Comparison of ENCODE assay signal across 14 cellular contexts in the genomic region with DNA sequence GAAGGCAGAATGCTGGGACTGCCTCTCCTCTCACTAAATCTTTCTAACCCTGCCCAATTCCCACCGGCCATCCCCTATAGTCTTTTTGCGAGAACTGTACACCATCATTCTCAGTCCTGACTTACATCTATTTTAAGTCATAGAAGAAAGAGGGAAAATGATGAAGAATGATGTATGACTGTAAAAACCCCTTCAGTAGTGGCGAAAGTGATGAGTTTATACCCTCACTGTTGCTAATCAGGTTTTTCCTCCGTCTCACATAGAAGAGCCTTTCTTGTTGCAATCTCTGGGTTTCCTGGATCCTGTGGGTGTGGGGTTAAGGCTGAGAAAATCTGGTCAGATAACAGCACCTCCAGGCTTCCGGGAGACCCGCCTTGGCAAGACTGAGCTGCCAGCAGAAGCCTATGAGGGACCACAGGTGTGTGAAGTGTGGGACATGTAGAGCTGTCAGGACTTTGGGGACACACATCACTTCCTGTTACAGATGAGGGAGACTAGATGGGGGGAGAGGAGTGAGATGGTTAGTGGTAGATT.
DNase-seq lines count a peak whose midpoint lies in the region; ATAC-seq and TF ChIP-seq lines count a peak whose summit lies in the region.
"Had no signal": no experiment of that assay in that cellular context is flagged by ENCODE, and none has a peak within 500 bp of the region (broad histone marks: within the 10 kb centered on the region; RNA-seq: fewer than 3 reads in every experiment).

No MANE protein-coding gene starts in this region.

- H3K4me1 Mint-ChIP-seq in CD8-positive, alpha-beta memory T cell = peaks cover 11 to 14% (median 11%) of the 10 kb centered on the region in 3 donors
- peaks cover 8% of the 10 kb centered on the region for H3K4me1 Mint-ChIP-seq in mesothelial cell of epicardium

- H3K36me3 Mint-ChIP-seq in CD8-positive, alpha-beta memory T cell = peaks cover 0 to 7% (median 0%) of the 10 kb centered on the region in 3 donors
- no peaks in the 10 kb centered on the region for H3K36me3 Mint-ChIP-seq in mesothelial cell of epicardium
- H3K36me3 Mint-ChIP-seq: CD14-positive monocyte had no signal

- no peaks in the 10 kb centered on the region for H3K9me3 Mint-ChIP-seq in CD8-positive, alpha-beta memory T cell
- H3K9me3 Mint-ChIP-seq in mesothelial cell of epicardium = no peaks in the 10 kb centered on the region

- no peaks in the 10 kb centered on the region for H3K36me3 ChIP-seq in CD8-positive, alpha-beta memory T cell (ENCODE audit: insufficient read depth, low read length)
- H3K36me3 ChIP-seq: brain microvascular endothelial cell, right atrium auricular region had no signal

- H3K4me1 ChIP-seq in CD8-positive, alpha-beta memory T cell (ENCODE audit: insufficient read depth, low read length) = no peaks in the 10 kb centered on the region
- H3K4me1 ChIP-seq: right atrium auricular region, testis had no signal

- no peaks in the 10 kb centered on the region for H3K27me3 Mint-ChIP-seq in CD8-positive, alpha-beta memory T cell
- H3K27me3 Mint-ChIP-seq in mesothelial cell of epicardium (ENCODE audit: low read depth) = no peaks in the 10 kb centered on the region

- POLR2A ChIA-PET in CD8-positive, alpha-beta memory T cell (lab: Charles Lee) = no interaction called here

- peak overlapping the region; percentile 78 to 95 (median 88) for H3K27ac Mint-ChIP-seq in CD8-positive, alpha-beta memory T cell
- H3K27ac Mint-ChIP-seq in mesothelial cell of epicardium = peak overlapping the region; percentile 67

- H3K9me3 ChIP-seq in CD8-positive, alpha-beta memory T cell (ENCODE audit: low read length) = no peaks in the 10 kb centered on the region
- H3K9me3 ChIP-seq: right atrium auricular region, testis had no signal

- peak overlapping the region in 5 of 7 donors; percentile 33 to 61 (median 45) for H3K4me3 Mint-ChIP-seq in CD8-positive, alpha-beta memory T cell
- no peak overlapping the region for H3K4me3 Mint-ChIP-seq in mesothelial cell of epicardium
- H3K4me3 Mint-ChIP-seq: CD14-positive monocyte had no signal

- DNase-seq in CD8-positive, alpha-beta memory T cell = peak in 4 of 5 donors; percentile 15 to 66 (median 46)
- DNase-seq in GM12865 (ENCODE audit: low read depth) (peak; percentile 24), HT-29 (ENCODE audit: low spot score) (peak; percentile 58), mesothelial cell of epicardium (ENCODE audit: low spot score in 2 of 2, unreplicated experiment in 2 of 2) (no peak), H4 (ENCODE audit: low spot score) (no peak), KBM-7 (no peak)
- DNase-seq: brain microvascular endothelial cell, glutamatergic neuron, NCI-H2107, testis had no signal

- TF ChIP-seq CTCF in GM12865 (IDR thresholded peaks at IDR 0.05; ENCODE audit: insufficient read depth, low read depth, low read length, missing control alignments) (no peak), mesothelial cell of epicardium (IDR thresholded peaks at IDR 0.05; ENCODE audit: unreplicated experiment) (no peak)

- ATAC-seq in HG02973 (IDR thresholded peaks at IDR 0.05; ENCODE audit: unreplicated experiment) = no peak
- ATAC-seq in GM21447 (IDR thresholded peaks at IDR 0.05; ENCODE audit: unreplicated experiment) = no peak

- H3K4me3 ChIP-seq in CD8-positive, alpha-beta memory T cell (ENCODE audit: low read length) = no peak overlapping the region
- H3K4me3 ChIP-seq in GM12865 (ENCODE audit: low read depth, low read length) = no peak overlapping the region
- H3K4me3 ChIP-seq: right atrium auricular region, testis had no signal

- in situ Hi-C loops in KBM-7 (cut with MboI; ENCODE audit: low pct_unique_long_range_greater_than_20kb, low sequenced_read_pairs) = no loop called here

- H3K27me3 ChIP-seq in CD8-positive, alpha-beta memory T cell (ENCODE audit: insufficient read depth, low read length, poor library complexity, severe bottlenecking) = no peaks in the 10 kb centered on the region
- H3K27me3 ChIP-seq: brain microvascular endothelial cell, right atrium auricular region, testis had no signal

- H3K27ac ChIP-seq in CD8-positive, alpha-beta memory T cell (ENCODE audit: low read depth, low read length) = no peak overlapping the region
- H3K27ac ChIP-seq: brain microvascular endothelial cell, right atrium auricular region, testis had no signal

- CTCF ChIA-PET in CD8-positive, alpha-beta memory T cell (lab: Charles Lee) = no interaction called here

Comparison
In these comparisons a context has a peak if more than half of its experiments do, and no peak if none do; other contexts are left out.
1. DNase-seq: peak in CD8-positive, alpha-beta memory T cell (4 of 5), GM12865 (single experiment) and HT-29 (single experiment); none in mesothelial cell of epicardium (0 of 2), H4 (single experiment) and KBM-7 (single experiment).